In genomic region chr20:38700926-38701325, GRCh38 we compare ENCODE assay signal across 1 cellular context.
TF ChIP-seq lines count a peak whose summit lies in the region.

No MANE protein-coding gene starts in this region.

TF ChIP-seq in H1, 55 proteins besides CTCF, POLR2A, EP300 and RAD21:
- TF ChIP-seq JUN (IDR thresholded peaks at IDR 0.05; ENCODE audit: low read depth, low read length) (no peak), RXRA (IDR thresholded peaks at IDR 0.05; ENCODE audit: insufficient read depth, low read depth, low read length) (no peak), ATF2 (IDR thresholded peaks at IDR 0.05; ENCODE audit: low read length) (no peak), GTF2F1 (IDR thresholded peaks at IDR 0.05; ENCODE audit: borderline replicate concordance, low read depth, low read length) (no peak), POLR2AphosphoS5 (IDR thresholded peaks at IDR 0.05; ENCODE audit: low read depth, low read length) (no peak), NRF1 (IDR thresholded peaks at IDR 0.05; ENCODE audit: low read depth, low read length) (no peak), TBP (IDR thresholded peaks at IDR 0.05; ENCODE audit: low read depth, low read length) (no peak), TEAD4 (IDR thresholded peaks at IDR 0.05; ENCODE audit: low read depth, low read length) (no peak), BCL11A (IDR thresholded peaks at IDR 0.05; ENCODE audit: low read depth in 2 of 2, low read length in 2 of 2) (no peak), TAF7 (optimal IDR thresholded peaks at IDR 0.05; ENCODE audit: borderline replicate concordance, low read depth, low read length) (no peak), SAP30 (IDR thresholded peaks at IDR 0.05; ENCODE audit: insufficient read depth, insufficient replicate concordance, low read length) (no peak), CREB1 (IDR thresholded peaks at IDR 0.05) (no peak), MAX (IDR thresholded peaks at IDR 0.05) (no peak), SP4 (IDR thresholded peaks at IDR 0.05; ENCODE audit: low read length) (no peak), TCF12 (IDR thresholded peaks at IDR 0.05; ENCODE audit: low read depth, low read length) (no peak), SP2 (IDR thresholded peaks at IDR 0.05; ENCODE audit: low read length) (no peak)
- TF ChIP-seq, protein P1, sequence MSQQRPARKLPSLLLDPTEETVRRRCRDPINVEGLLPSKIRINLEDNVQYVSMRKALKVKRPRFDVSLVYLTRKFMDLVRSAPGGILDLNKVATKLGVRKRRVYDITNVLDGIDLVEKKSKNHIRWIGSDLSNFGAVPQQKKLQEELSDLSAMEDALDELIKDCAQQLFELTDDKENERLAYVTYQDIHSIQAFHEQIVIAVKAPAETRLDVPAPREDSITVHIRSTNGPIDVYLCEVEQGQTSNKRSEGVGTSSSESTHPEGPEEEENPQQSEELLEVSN (IDR thresholded peaks at IDR 0.05) = no peak
TF ChIP-seq in H1: peak in this region for 0.
